19 cellular contexts compared by ENCODE assay signal in the genomic region with DNA sequence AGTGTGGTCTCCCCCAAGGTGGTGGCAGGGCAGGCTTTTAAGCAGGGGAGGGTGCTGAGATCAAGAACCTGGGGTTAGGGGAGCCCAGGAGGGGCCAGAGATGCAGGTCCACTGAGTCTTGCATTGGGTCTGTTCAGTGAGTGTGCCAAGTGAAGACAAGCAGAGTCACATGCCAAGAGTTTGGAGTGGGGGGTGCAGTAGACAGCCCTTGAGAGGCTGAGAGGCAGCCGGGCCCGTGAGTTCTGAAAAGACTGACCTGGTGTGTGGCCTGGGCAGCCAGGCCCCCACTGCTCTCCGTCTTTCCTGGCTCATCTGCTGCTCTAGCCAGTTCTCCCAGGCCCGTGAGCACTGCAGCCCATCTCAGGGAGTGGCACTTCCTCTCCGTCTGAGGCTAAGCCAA.
DNase-seq lines count a peak whose midpoint lies in the region; ATAC-seq, FAIRE-seq and TF ChIP-seq lines count a peak whose summit lies in the region.
"Had no signal": no experiment of that assay in that cellular context is flagged by ENCODE, and none has a peak within 500 bp of the region (broad histone marks: within the 10 kb centered on the region; RNA-seq: fewer than 3 reads in every experiment).

No MANE protein-coding gene starts in this region.

- H3K36me3 Mint-ChIP-seq in astrocyte (ENCODE audit: low read depth, unreplicated experiment) (peaks cover 29% of the 10 kb centered on the region), progenitor cell of endocrine pancreas (ENCODE audit: insufficient read depth) (peaks cover 22% of the 10 kb centered on the region)

- H3K9me3 ChIP-seq in astrocyte (ENCODE audit: insufficient read depth, low read depth, low read length) (no peaks in the 10 kb centered on the region), vagina (no peaks in the 10 kb centered on the region)
- H3K9me3 ChIP-seq: SJCRH30 had no signal

- H4K20me1 ChIP-seq in astrocyte (ENCODE audit: insufficient read depth, low read length): peaks cover 2% of the 10 kb centered on the region

- peaks cover 21% of the 10 kb centered on the region for H3K4me1 ChIP-seq in astrocyte (ENCODE audit: insufficient read depth, low read length)
- H3K4me1 ChIP-seq in vagina: no peaks in the 10 kb centered on the region
- H3K4me1 ChIP-seq: SJCRH30 had no signal

- H3K4me1 Mint-ChIP-seq in astrocyte (ENCODE audit: low read depth, unreplicated experiment) (peaks cover 31% of the 10 kb centered on the region), progenitor cell of endocrine pancreas (ENCODE audit: low read depth) (no peaks in the 10 kb centered on the region)

- TF ChIP-seq POLR2A in vagina (IDR thresholded peaks at IDR 0.05): no peak

- H3K4me3 ChIP-seq in astrocyte (ENCODE audit: insufficient read depth, low read depth, low read length): no peak overlapping the region
- H3K4me3 ChIP-seq in vagina: no peak overlapping the region
- H3K4me3 ChIP-seq: SJCRH30 had no signal

- DNase-seq in astrocyte (ENCODE audit: low read depth) (no peak), Right ventricle myocardium superior (peak; percentile 29), progenitor cell of endocrine pancreas (ENCODE audit: low spot score, unreplicated experiment) (no peak), vagina (ENCODE audit: extremely low spot score in 2 of 2) (no peak), GM13976 (ENCODE audit: low spot score) (no peak)
- DNase-seq: activated CD4-positive, alpha-beta T cell treated with anti-CD3 and anti-CD28 coated beads, Interleukin-2, amount 50 U/mL, for 48 hours; activated T-cell treated with anti-CD3 and anti-CD28 coated beads, Interleukin-2, amount 50 U/mL, for 72 hours; DMS53; mesendoderm; NCI-H1417; NCI-H345; SJCRH30; stimulated activated CD4-positive, alpha-beta T cell treated with anti-CD3 and anti-CD28 coated beads, Interleukin-12 subunit alpha, Interleukin-12 subunit beta, amount 100 ng/mL, for 4 hours; stimulated activated naive CD8-positive, alpha-beta T cell treated with anti-CD3 and anti-CD28 coated beads, Interleukin-15, Interleukin-2, amounts not matched to agents 100 U/mL and 50 U/mL, for 24 hours had no signal

- H3K4me3 Mint-ChIP-seq in astrocyte (ENCODE audit: unreplicated experiment): no peak overlapping the region
- H3K4me3 Mint-ChIP-seq in progenitor cell of endocrine pancreas (ENCODE audit: low read depth): no peak overlapping the region
- H3K4me3 Mint-ChIP-seq: activated T-cell treated with anti-CD3 and anti-CD28 coated beads, Interleukin-2, amount 50 U/mL, for 72 hours had no signal

- peak overlapping the region; percentile 66 for H3K9ac ChIP-seq in astrocyte (ENCODE audit: low read length)

- H3K9me3 Mint-ChIP-seq in astrocyte (ENCODE audit: unreplicated experiment) (no peaks in the 10 kb centered on the region), progenitor cell of endocrine pancreas (ENCODE audit: low read depth) (no peaks in the 10 kb centered on the region)
- H3K9me3 Mint-ChIP-seq: activated T-cell treated with anti-CD3 and anti-CD28 coated beads, Interleukin-2, amount 50 U/mL, for 72 hours had no signal

- H3K4me2 ChIP-seq in astrocyte (ENCODE audit: low read length): peak overlapping the region; percentile 64

- H3K27me3 Mint-ChIP-seq in astrocyte (ENCODE audit: low read depth, unreplicated experiment): no peaks in the 10 kb centered on the region
- H3K27me3 Mint-ChIP-seq in progenitor cell of endocrine pancreas: no peaks in the 10 kb centered on the region

- H3K36me3 ChIP-seq in astrocyte (ENCODE audit: insufficient read depth, low read length) (peaks cover 2% of the 10 kb centered on the region), vagina (peaks cover 0 to 78% of the 10 kb centered on the region in 2 donors)
- H3K36me3 ChIP-seq: SJCRH30 had no signal

- no peaks in the 10 kb centered on the region for H3K79me2 ChIP-seq in astrocyte (ENCODE audit: insufficient read depth, low read length)

- H3K27ac Mint-ChIP-seq in astrocyte (ENCODE audit: unreplicated experiment): peak overlapping the region; percentile 86
- H3K27ac Mint-ChIP-seq in progenitor cell of endocrine pancreas: peak overlapping the region; percentile 71
- H3K27ac Mint-ChIP-seq: activated T-cell treated with anti-CD3 and anti-CD28 coated beads, Interleukin-2, amount 50 U/mL, for 72 hours had no signal

- H3K27me3 ChIP-seq in astrocyte (ENCODE audit: insufficient read depth, low read length) (no peaks in the 10 kb centered on the region), vagina (no peaks in the 10 kb centered on the region)
- H3K27me3 ChIP-seq: SJCRH30 had no signal

- H2AFZ ChIP-seq in astrocyte (ENCODE audit: low read depth, low read length): no peak overlapping the region

- TF ChIP-seq CTCF in astrocyte (IDR thresholded peaks at IDR 0.05; ENCODE audit: insufficient read depth, low read depth, low read length) (no peak), progenitor cell of endocrine pancreas (IDR thresholded peaks at IDR 0.05; ENCODE audit: unreplicated experiment) (no peak), vagina (IDR thresholded peaks at IDR 0.05) (no peak), GM13976 (IDR thresholded peaks at IDR 0.05; ENCODE audit: borderline replicate concordance, control extremely low read depth, extremely low read depth, insufficient read depth, missing control alignments) (no peak)

- no peak for ATAC-seq in Right ventricle myocardium superior (ENCODE audit: poor library complexity)
- ATAC-seq in GM18520 (IDR thresholded peaks at IDR 0.05; ENCODE audit: unreplicated experiment): no peak
- ATAC-seq in activated CD4-positive, CD25-positive, alpha-beta regulatory T cell treated with anti-CD3 and anti-CD28 coated beads, Interleukin-2, amount 50 U/mL, for 24 hours: no peak
- ATAC-seq: activated T-cell treated with anti-CD3 and anti-CD28 coated beads, Interleukin-2, amount 50 U/mL, for 72 hours; stimulated activated naive CD8-positive, alpha-beta T cell treated with anti-CD3 and anti-CD28 coated beads, Interleukin-15, Interleukin-2, amounts not matched to agents 100 U/mL and 50 U/mL, for 24 hours had no signal

- in situ Hi-C loops in GM13976 (cut with MboI; ENCODE audit: low sequenced_read_pairs, unreplicated experiment): no loop called here

- intact Hi-C loops in Right ventricle myocardium superior (cut with DNase I) (no loop called here), vagina (cut with DNase I) (no loop called here)

- peak overlapping the region; percentile 82 for H3K27ac ChIP-seq in astrocyte (ENCODE audit: low read depth, low read length)
- peak overlapping the region; percentile 58 for H3K27ac ChIP-seq in vagina
- H3K27ac ChIP-seq: C4-2B, SJCRH30 had no signal

- FAIRE-seq in astrocyte (lab: Jason Lieb, UNC): no peak
- FAIRE-seq: islet of Langerhans, TTC549 had no signal
